ENCODE assay signal across 10 cellular contexts in the genomic region with DNA sequence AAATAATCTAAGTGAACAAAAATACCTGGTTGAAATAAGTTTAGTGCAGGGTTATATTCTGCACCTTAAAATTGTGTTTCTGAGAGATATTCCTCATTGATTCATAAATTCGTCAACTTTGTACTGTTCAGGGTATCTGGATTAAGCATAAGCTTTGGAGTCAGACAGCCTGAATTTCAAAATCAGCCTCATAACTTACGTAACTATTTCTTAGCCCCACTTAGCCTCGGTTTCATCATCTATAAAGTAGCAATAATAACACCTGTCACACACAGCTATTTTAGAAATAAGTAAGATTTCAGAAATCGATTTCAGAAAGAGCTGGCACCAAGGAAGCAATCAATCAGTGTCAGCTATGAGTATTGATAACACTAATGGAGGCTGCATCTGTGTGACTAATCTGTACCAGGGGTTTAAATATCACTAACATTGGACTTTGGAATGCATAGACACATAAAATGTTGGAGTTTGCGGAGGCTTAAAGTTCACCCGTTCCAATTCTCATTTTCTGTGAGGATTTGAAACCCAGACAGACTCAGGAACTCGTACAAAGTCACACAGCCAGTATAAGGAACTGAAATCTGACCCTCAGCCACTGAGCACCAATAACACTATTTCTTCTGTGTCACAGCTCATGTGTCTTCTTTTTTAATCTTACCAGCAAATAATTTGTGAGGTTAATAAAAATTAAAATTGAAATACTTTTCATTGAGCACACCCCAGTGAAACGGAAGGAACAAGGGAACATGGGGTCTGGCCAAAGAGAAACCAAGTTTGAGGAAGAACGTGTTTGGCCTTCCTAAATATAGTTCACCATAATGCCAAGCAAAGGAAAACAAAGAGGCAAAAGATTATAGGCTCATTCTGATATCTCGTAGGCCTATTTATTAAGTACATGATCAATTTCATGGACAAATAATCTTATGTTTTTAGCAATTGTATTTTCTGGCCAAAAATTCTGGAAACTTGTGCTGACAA.
DNase-seq lines count a peak whose midpoint lies in the region; ATAC-seq and TF ChIP-seq lines count a peak whose summit lies in the region.
"Had no signal": no experiment of that assay in that cellular context is flagged by ENCODE, and none has a peak within 500 bp of the region (broad histone marks: within the 10 kb centered on the region; RNA-seq: fewer than 3 reads in every experiment).

No MANE protein-coding gene starts in this region.

- H3K4me1 ChIP-seq in Loucy (ENCODE audit: insufficient read depth, low read length, poor library complexity, severe bottlenecking), result peaks cover 43% of the 10 kb centered on the region
- no peaks in the 10 kb centered on the region for H3K4me1 ChIP-seq in mucosa of descending colon (ENCODE audit: low read depth)

- CTCF ChIA-PET in CD4-positive, alpha-beta T cell (lab: Charles Lee), result no interaction called here
- CTCF ChIA-PET in activated CD8-positive, alpha-beta memory T cell treated with anti-CD3 and anti-CD28 coated beads, Interleukin-2, amount 10 ng/mL, durations not matched to agents 7 days and 5 days (lab: Charles Lee), result no interaction called here

- POLR2A ChIA-PET in CD4-positive, alpha-beta T cell (lab: Charles Lee), result interaction anchor here (0.6 kb wide), 1 partner anchor 17 kb away, joined by 3 read pairs; no protein-coding TSS in a partner anchor

- H3K9ac ChIP-seq in Loucy (ENCODE audit: low read depth, low read length, poor library complexity, severe bottlenecking), result no peak overlapping the region

- intact Hi-C loops in mucosa of descending colon (cut with DNase I, micrococcal nuclease), result no loop called here
- intact Hi-C loops in CD4-positive, alpha-beta T cell (cut with DNase I, micrococcal nuclease), result loop anchor here in 1 of 2 experiments (5.0 kb wide), 3 partner anchors 43 to 197 kb away; no protein-coding TSS in a partner anchor

- H3K9me3 ChIP-seq in Loucy (ENCODE audit: insufficient read depth, low read depth, low read length), result no peaks in the 10 kb centered on the region
- no peaks in the 10 kb centered on the region for H3K9me3 ChIP-seq in mucosa of descending colon
- H3K9me3 ChIP-seq in CD4-positive, alpha-beta T cell (ENCODE audit: control insufficient read depth, low read length), result no peaks in the 10 kb centered on the region

- H3K4me2 ChIP-seq in Loucy (ENCODE audit: low read depth, low read length, poor library complexity, severe bottlenecking), result peak overlapping the region; percentile 67

- H3K36me3 Mint-ChIP-seq in CD4-positive, alpha-beta T cell (ENCODE audit: low read depth), result no peaks in the 10 kb centered on the region
- peaks cover 14% of the 10 kb centered on the region for H3K36me3 Mint-ChIP-seq in activated CD8-positive, alpha-beta memory T cell treated with anti-CD3 and anti-CD28 coated beads, Interleukin-2, amount 10 ng/mL, durations not matched to agents 7 days and 5 days

- peak in 1 of 3 donors; percentile 9 for DNase-seq in mucosa of descending colon
- DNase-seq in CD4-positive, alpha-beta T cell, result no peak
- DNase-seq in substantia nigra (lab: John Stamatoyannopoulos, UW), result no peak
- no peak for DNase-seq in activated CD8-positive, alpha-beta memory T cell treated with anti-CD3 and anti-CD28 coated beads, Interleukin-2, amount 10 ng/mL, durations not matched to agents 7 days and 5 days
- no peak for DNase-seq in NCI-H1694 (lab: John Stamatoyannopoulos, UW)
- DNase-seq: GOT3 had no signal

- H4K20me1 ChIP-seq in Loucy (ENCODE audit: insufficient read depth, low read length, poor library complexity, severe bottlenecking), result no peaks in the 10 kb centered on the region

- no peaks in the 10 kb centered on the region for H3K9me2 ChIP-seq in Loucy (replicated peaks; ENCODE audit: low read depth, low read length)

- no peaks in the 10 kb centered on the region for H3K79me2 ChIP-seq in Loucy (ENCODE audit: insufficient read depth, low read length)

- H3K4me3 ChIP-seq in Loucy (ENCODE audit: low read length, poor library complexity, severe bottlenecking), result no peak overlapping the region
- no peak overlapping the region for H3K4me3 ChIP-seq in mucosa of descending colon

- peaks cover 7% of the 10 kb centered on the region; the same call in 1 of the 2 replicates for H3F3A ChIP-seq in Loucy (ENCODE audit: low read depth)

- no peaks in the 10 kb centered on the region for H3K27me3 ChIP-seq in Loucy (ENCODE audit: insufficient read depth, low read length, poor library complexity, severe bottlenecking)
- H3K27me3 ChIP-seq in CD4-positive, alpha-beta T cell (ENCODE audit: control insufficient read depth, insufficient read depth, low read length), result no peaks in the 10 kb centered on the region

- no peak overlapping the region for H3K27ac Mint-ChIP-seq in CD4-positive, alpha-beta T cell
- no peak overlapping the region for H3K27ac Mint-ChIP-seq in activated CD8-positive, alpha-beta memory T cell treated with anti-CD3 and anti-CD28 coated beads, Interleukin-2, amount 10 ng/mL, durations not matched to agents 7 days and 5 days

- H3K9me3 Mint-ChIP-seq in CD4-positive, alpha-beta T cell, result no peaks in the 10 kb centered on the region
- no peaks in the 10 kb centered on the region for H3K9me3 Mint-ChIP-seq in activated CD8-positive, alpha-beta memory T cell treated with anti-CD3 and anti-CD28 coated beads, Interleukin-2, amount 10 ng/mL, durations not matched to agents 7 days and 5 days (ENCODE audit: low read depth)

- no peak overlapping the region for H3K4me3 Mint-ChIP-seq in CD4-positive, alpha-beta T cell
- H3K4me3 Mint-ChIP-seq in activated CD8-positive, alpha-beta memory T cell treated with anti-CD3 and anti-CD28 coated beads, Interleukin-2, amount 10 ng/mL, durations not matched to agents 7 days and 5 days, result no peak overlapping the region
- H3K4me3 Mint-ChIP-seq: T-helper 1 cell treated with Interleukin-12 subunit alpha and Interleukin-12 subunit beta and Interleukin-4 antibody, amounts not matched to agents 30 μg/mL and 1 μg/mL, for 36 hours had no signal

- H3K27me3 Mint-ChIP-seq in CD4-positive, alpha-beta T cell, result no peaks in the 10 kb centered on the region
- no peaks in the 10 kb centered on the region for H3K27me3 Mint-ChIP-seq in activated CD8-positive, alpha-beta memory T cell treated with anti-CD3 and anti-CD28 coated beads, Interleukin-2, amount 10 ng/mL, durations not matched to agents 7 days and 5 days

- no peak overlapping the region for H3K27ac ChIP-seq in CD4-positive, alpha-beta T cell (ENCODE audit: low read depth, low read length)
- H3K27ac ChIP-seq in substantia nigra (ENCODE audit: low read depth, low read length, poor library complexity, severe bottlenecking), result no peak overlapping the region

- no peaks in the 10 kb centered on the region for H3K36me3 ChIP-seq in Loucy (ENCODE audit: insufficient read depth, low read length)
- H3K36me3 ChIP-seq in mucosa of descending colon (ENCODE audit: low read depth), result no peaks in the 10 kb centered on the region

- ATAC-seq in GM18909 (IDR thresholded peaks at IDR 0.05; ENCODE audit: poor library complexity, unreplicated experiment), result peak; percentile 64
- peak; percentile 44 for ATAC-seq in HG02610 (IDR thresholded peaks at IDR 0.05; ENCODE audit: unreplicated experiment)
- ATAC-seq in mucosa of descending colon, result peak; percentile 63
- ATAC-seq in CD4-positive, alpha-beta T cell (ENCODE audit: poor library complexity), result no peak
- ATAC-seq in activated CD8-positive, alpha-beta memory T cell treated with anti-CD3 and anti-CD28 coated beads, Interleukin-2, amount 10 ng/mL, durations not matched to agents 7 days and 5 days, result no peak

- peaks cover 40% of the 10 kb centered on the region for H3K4me1 Mint-ChIP-seq in CD4-positive, alpha-beta T cell (ENCODE audit: low read depth)
- H3K4me1 Mint-ChIP-seq in activated CD8-positive, alpha-beta memory T cell treated with anti-CD3 and anti-CD28 coated beads, Interleukin-2, amount 10 ng/mL, durations not matched to agents 7 days and 5 days, result peaks cover 62% of the 10 kb centered on the region

- H2AFZ ChIP-seq in Loucy (ENCODE audit: low read length), result no peak overlapping the region

- TF ChIP-seq CTCF in Loucy (conservative IDR thresholded peaks at IDR 0.05; ENCODE audit: low read length) (no peak), mucosa of descending colon (IDR thresholded peaks at IDR 0.05) (no peak)
- TF ChIP-seq CTCF in CD4-positive, alpha-beta T cell (IDR thresholded peaks at IDR 0.05), result no peak

Comparison
In these comparisons a context has a peak if more than half of its experiments do, and no peak if none do; other contexts are left out.
1. ATAC-seq: peak in GM18909 (single experiment), HG02610 (single experiment) and mucosa of descending colon (single experiment); none in CD4-positive, alpha-beta T cell (single experiment) and activated CD8-positive, alpha-beta memory T cell treated with anti-CD3 and anti-CD28 coated beads, Interleukin-2, amount 10 ng/mL, durations not matched to agents 7 days and 5 days (single experiment).